In the genomic region with DNA sequence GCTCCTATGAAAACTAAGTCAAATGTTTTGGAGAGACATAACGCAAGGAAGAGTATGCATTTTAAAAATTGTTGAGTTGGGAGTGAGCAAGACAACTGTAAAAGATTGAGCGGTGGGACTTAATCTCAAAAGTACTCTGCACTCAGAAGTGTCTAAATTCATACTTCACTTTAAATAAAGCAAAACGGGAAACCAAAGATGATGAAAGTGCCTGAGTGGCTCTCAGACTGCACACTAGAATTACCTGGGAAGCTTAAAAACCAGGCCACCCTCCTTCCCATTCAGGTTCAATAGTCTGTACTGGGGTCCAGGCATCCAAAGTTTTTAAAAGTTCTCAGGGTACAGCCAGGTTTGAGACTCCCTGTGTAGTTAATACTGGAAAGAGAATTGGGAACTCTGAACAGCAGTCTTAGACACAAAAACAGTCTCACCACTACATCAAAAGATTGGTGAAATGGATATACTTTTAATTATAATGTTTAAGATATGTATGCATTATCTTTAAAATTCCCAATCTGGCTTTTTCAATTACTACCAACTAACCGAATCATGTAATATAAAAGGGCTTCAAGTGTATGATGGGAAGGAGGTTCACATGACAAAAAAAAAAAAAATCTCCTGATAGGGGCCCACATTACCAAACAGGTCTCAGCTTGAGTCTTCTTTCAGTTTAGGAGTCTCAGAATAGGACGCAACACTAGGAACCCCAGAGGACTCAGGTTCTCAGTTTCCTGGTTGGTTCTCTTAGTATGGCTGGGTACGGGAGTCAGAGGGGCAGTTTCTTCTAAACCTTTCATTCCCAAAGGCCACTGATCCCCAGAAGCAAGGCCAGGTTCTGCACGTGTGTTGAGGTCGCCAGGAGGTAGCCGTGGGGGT, we compare ENCODE assay signal across 8 cellular contexts. TPM values are rescaled to one million over a fixed set of nuclear protein-coding genes. Genes with fewer than 3 reads are reported as not detected.
DNase-seq lines count a peak whose midpoint lies in the region; ATAC-seq and TF ChIP-seq lines count a peak whose summit lies in the region.

No MANE protein-coding gene starts in this region.

- peak overlapping the region; percentile 86 for H3K4me3 Mint-ChIP-seq in activated T-helper 17 cell treated with anti-CD3 and anti-CD28 coated beads, Interleukin-2, amount 50 U/mL, for 72 hours

- CTCF ChIA-PET in HCT116 (lab: Charles Lee): interaction anchor here (1.4 to 4.7 kb wide), 3 partner anchors 16 to 216 kb away, joined by 3 to 27 read pairs (median 9); no protein-coding TSS in a partner anchor

- peaks cover 8% of the 10 kb centered on the region; the same call in 1 of the 2 replicates for H3K27me3 ChIP-seq in BE2C
- no peaks in the 10 kb centered on the region for H3K27me3 ChIP-seq in HCT116 (ENCODE audit: insufficient read depth, low read length)
- no peaks in the 10 kb centered on the region for H3K27me3 ChIP-seq in gastrocnemius medialis

- no peak for TF ChIP-seq RAD21 in HCT116 (IDR thresholded peaks at IDR 0.05; ENCODE audit: low read depth)

- RAD21 ChIA-PET in HCT116 (lab: Charles Lee; ENCODE audit: low non-redundant PET in 1 of 2, low total read pairs in 2 of 2, uncharacterized antibody in 2 of 2, unreplicated experiment in 2 of 2): no interaction called here

- H3K4me1 Mint-ChIP-seq in activated T-helper 17 cell treated with anti-CD3 and anti-CD28 coated beads, Interleukin-2, amount 50 U/mL, for 72 hours: no peaks in the 10 kb centered on the region

- intact Hi-C loops in HCT116 (cut with micrococcal nuclease): no loop called here
- intact Hi-C loops in left cardiac atrium (cut with DNase I): no loop called here
- intact Hi-C loops in gastrocnemius medialis (cut with DNase I; ENCODE audit: low total_unique reads): loop anchor here (5.0 to 10.0 kb wide), 3 partner anchors 103 to 360 kb away; a partner anchor contains a TSS

- BruUV-seq in HCT116 (replicated peaks; lab: Mats Ljungman, UMichigan): TSS peak; percentile 56

- peak overlapping the region; percentile 64 for H3K27ac ChIP-seq in HCT116 (ENCODE audit: low read depth, low read length)
- peak overlapping the region; percentile 98 to 100 (median 100) for H3K27ac ChIP-seq in gastrocnemius medialis

- H3K36me3 Mint-ChIP-seq in activated T-helper 17 cell treated with anti-CD3 and anti-CD28 coated beads, Interleukin-2, amount 50 U/mL, for 72 hours (ENCODE audit: low read depth): no peaks in the 10 kb centered on the region

- TF ChIP-seq POLR2A in HCT116 (IDR thresholded peaks at IDR 0.05; ENCODE audit: borderline replicate concordance, extremely low read depth, insufficient read depth, insufficient read length) (no peak), gastrocnemius medialis (IDR thresholded peaks at IDR 0.05) (no peak)

- H3K9me2 ChIP-seq in HCT116 (ENCODE audit: insufficient read depth): no peaks in the 10 kb centered on the region

- TF ChIP-seq CTCF in BE2C (IDR thresholded peaks at IDR 0.05; ENCODE audit: low read depth, low read length) (no peak), HCT116 (IDR thresholded peaks at IDR 0.05 in 2 of 3, conservative IDR thresholded peaks at IDR 0.05 in 1 of 3; ENCODE audit: borderline replicate concordance in 1 of 3, insufficient read depth in 1 of 3, low read depth in 2 of 3, low read length in 2 of 3) (no peak), gastrocnemius medialis (IDR thresholded peaks at IDR 0.05 in 4 of 5, conservative IDR thresholded peaks at IDR 0.05 in 1 of 5) (no peak)

- peak overlapping the region; percentile 85 for H3K27ac Mint-ChIP-seq in activated T-helper 17 cell treated with anti-CD3 and anti-CD28 coated beads, Interleukin-2, amount 50 U/mL, for 72 hours

- H3K4me3 ChIP-seq in BE2C (ENCODE audit: low read depth, low read length) (peak overlapping the region; percentile 86), HCT116 (replicated peaks in 1 of 2; ENCODE audit: low read depth in 1 of 2, low read length in 2 of 2) (peak overlapping the region; percentile 74 to 96), gastrocnemius medialis (peak overlapping the region; percentile 84 to 99 (median 94))

- H3K27me3 Mint-ChIP-seq in activated T-helper 17 cell treated with anti-CD3 and anti-CD28 coated beads, Interleukin-2, amount 50 U/mL, for 72 hours: no peaks in the 10 kb centered on the region

- H3K4me2 ChIP-seq in HCT116 (ENCODE audit: low read length): peak overlapping the region; percentile 92

- H3K79me2 ChIP-seq in HCT116 (ENCODE audit: insufficient read depth, low read length): peaks cover 20% of the 10 kb centered on the region

- in situ Hi-C loops in gastrocnemius medialis (cut with MboI; ENCODE audit: low sequenced_read_pairs in 4 of 4): loop anchor here (25.0 kb wide), 2 partner anchors 173 to 698 kb away; a partner anchor contains a TSS

- H2AFZ ChIP-seq in HCT116 (ENCODE audit: low read depth, low read length, poor library complexity, severe bottlenecking): no peak overlapping the region

- DNase-seq in BE2C (no peak), HCT116 (ENCODE audit: low read depth, low spot score) (no peak), left cardiac atrium (no peak), gastrocnemius medialis (peak in 1 of 2 donors; percentile 36), SKM-1 treated with dmso at 0.1 percent for 144 hours (lab: John Stamatoyannopoulos, UW; ENCODE audit: unreplicated experiment) (no peak)

- POLR2A ChIA-PET in HCT116 (lab: Charles Lee): interaction anchor here (1.3 kb wide), 1 partner anchor 36 kb away, joined by 6 read pairs; a partner anchor contains a TSS

- H3K9ac ChIP-seq in HCT116 (ENCODE audit: low read length): peak overlapping the region; percentile 96

- H3K36me3 ChIP-seq in BE2C: no peaks in the 10 kb centered on the region
- no peaks in the 10 kb centered on the region; a peak in 1 of 4 replicates for H3K36me3 ChIP-seq in HCT116 (ENCODE audit: control insufficient read depth in 1 of 2, insufficient read depth in 2 of 2, low read length in 2 of 2)
- H3K36me3 ChIP-seq in gastrocnemius medialis: no peaks in the 10 kb centered on the region

- no peaks in the 10 kb centered on the region for H4K20me1 ChIP-seq in HCT116 (ENCODE audit: insufficient read depth)

- ATAC-seq in HCT116 (no peak), left cardiac atrium (peak; percentile 2 to 7), gastrocnemius medialis (peak; percentile 13 to 20), GM19328 (IDR thresholded peaks at IDR 0.05; ENCODE audit: unreplicated experiment) (no peak), GM21619 (IDR thresholded peaks at IDR 0.05; ENCODE audit: unreplicated experiment) (no peak)
- no peak for ATAC-seq in activated T-helper 17 cell treated with anti-CD3 and anti-CD28 coated beads, Interleukin-2, amount 50 U/mL, for 72 hours (replicated peaks)

- no peaks in the 10 kb centered on the region for H3K9me3 Mint-ChIP-seq in activated T-helper 17 cell treated with anti-CD3 and anti-CD28 coated beads, Interleukin-2, amount 50 U/mL, for 72 hours

- H3K4me1 ChIP-seq in BE2C: no peaks in the 10 kb centered on the region; the same call in 1 of the 2 replicates
- H3K4me1 ChIP-seq in HCT116 (ENCODE audit: control insufficient read depth in 1 of 2, insufficient read depth in 2 of 2, low read length in 2 of 2): peaks cover 10 to 20% of the 10 kb centered on the region in 2 experiments
- H3K4me1 ChIP-seq in gastrocnemius medialis: peaks cover 20 to 25% of the 10 kb centered on the region in 2 donors

- H3K9me3 ChIP-seq in BE2C (no peaks in the 10 kb centered on the region), HCT116 (ENCODE audit: control insufficient read depth in 1 of 2, insufficient read depth in 1 of 2, low read depth in 1 of 2, low read length in 2 of 2) (no peaks in the 10 kb centered on the region), gastrocnemius medialis (no peaks in the 10 kb centered on the region)

TF ChIP-seq in HCT116, 20 proteins besides CTCF, POLR2A, EP300 and RAD21:
- TF ChIP-seq CBX3 (IDR thresholded peaks at IDR 0.05; ENCODE audit: low read depth): no peak
- TF ChIP-seq, protein P1, sequence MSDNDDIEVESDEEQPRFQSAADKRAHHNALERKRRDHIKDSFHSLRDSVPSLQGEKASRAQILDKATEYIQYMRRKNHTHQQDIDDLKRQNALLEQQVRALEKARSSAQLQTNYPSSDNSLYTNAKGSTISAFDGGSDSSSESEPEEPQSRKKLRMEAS (IDR thresholded peaks at IDR 0.05): peak; percentile 43; the same call in 1 of the 2 replicates

RNA-seq across cellular contexts. Expression of a gene that starts 1.0 kb away (rescaled TPM):
- polyA plus RNA-seq in BE2C (2012; ENCODE audit: insufficient read depth, insufficient read length, low read depth): 5.0 TPM
- total RNA-seq in HCT116 (2021; ENCODE audit: unreplicated experiment): 18.2 TPM
- polyA plus RNA-seq in HCT116 (2012): 12.5 and 15.7 TPM in 2 replicates
- total RNA-seq in activated T-helper 17 cell treated with anti-CD3 and anti-CD28 coated beads, Interleukin-2, amount 50 U/mL, for 72 hours: 10 to 100 TPM in 1 of 2 donors, 1 to 10 TPM in 1; 8.4 to 10.3 TPM
- total RNA-seq in left cardiac atrium: 1 to 10 TPM; 8.3 to 8.5 TPM
- 1 to 10 TPM; 7.8 to 10.0 (median 8.4) TPM for total RNA-seq in gastrocnemius medialis

RNA-seq across cellular contexts. Expression of a gene that starts 17.8 kb away (rescaled TPM):
- 4.4 TPM for polyA plus RNA-seq in BE2C (2012; ENCODE audit: insufficient read depth, insufficient read length, low read depth)
- 5.6 TPM for total RNA-seq in HCT116 (2021; ENCODE audit: unreplicated experiment)
- polyA plus RNA-seq in HCT116 (2012): 2.6 and 4.2 TPM in 2 replicates
- total RNA-seq in activated T-helper 17 cell treated with anti-CD3 and anti-CD28 coated beads, Interleukin-2, amount 50 U/mL, for 72 hours: 10 to 100 TPM; 21.1 to 68.8 TPM
- 1 to 10 TPM; 8.0 to 8.3 TPM for total RNA-seq in left cardiac atrium
- total RNA-seq in gastrocnemius medialis: 1 to 10 TPM; 5.9 to 7.9 (median 6.7) TPM

RNA-seq across cellular contexts. Expression of a gene that starts 21.7 kb away (rescaled TPM):
- polyA plus RNA-seq in BE2C (2012; ENCODE audit: insufficient read depth, insufficient read length, low read depth): 46.8 TPM
- 25.5 TPM for total RNA-seq in HCT116 (2021; ENCODE audit: unreplicated experiment)
- 32.9 and 34.4 TPM in 2 replicates for polyA plus RNA-seq in HCT116 (2012)
- 1 to 10 TPM; 1.2 to 2.9 TPM for total RNA-seq in activated T-helper 17 cell treated with anti-CD3 and anti-CD28 coated beads, Interleukin-2, amount 50 U/mL, for 72 hours
- 10 to 100 TPM; 46.7 to 47.7 TPM for total RNA-seq in left cardiac atrium
- 10 to 100 TPM; 13.4 to 24.9 (median 23.8) TPM for total RNA-seq in gastrocnemius medialis

RNA-seq across cellular contexts. Expression of a gene that starts 36.4 kb away (rescaled TPM):
- polyA plus RNA-seq in BE2C (2012; ENCODE audit: insufficient read depth, insufficient read length, low read depth): 156 TPM
- 184 TPM for total RNA-seq in HCT116 (2021; ENCODE audit: unreplicated experiment)
- polyA plus RNA-seq in HCT116 (2012): 131 and 143 TPM in 2 replicates
- 100 to 1,000 TPM; 163 to 239 TPM for total RNA-seq in activated T-helper 17 cell treated with anti-CD3 and anti-CD28 coated beads, Interleukin-2, amount 50 U/mL, for 72 hours
- 10 to 100 TPM; 74.4 to 94.1 TPM for total RNA-seq in left cardiac atrium
- 10 to 100 TPM; 15.7 to 32.8 (median 26.6) TPM for total RNA-seq in gastrocnemius medialis

RNA-seq across cellular contexts. Expression of a gene that starts 47.2 kb away (rescaled TPM):
- polyA plus RNA-seq in BE2C (2012; ENCODE audit: insufficient read depth, insufficient read length, low read depth): not detected
- total RNA-seq in HCT116 (2021; ENCODE audit: unreplicated experiment) (not detected), left cardiac atrium (not detected), gastrocnemius medialis (not detected)
- polyA plus RNA-seq in HCT116 (2012): not detected in 2 replicates
- not detected for total RNA-seq in activated T-helper 17 cell treated with anti-CD3 and anti-CD28 coated beads, Interleukin-2, amount 50 U/mL, for 72 hours

Comparison
In these comparisons a context has a peak if more than half of its experiments do, and no peak if none do; other contexts are left out.
1. ATAC-seq: peak in left cardiac atrium (2 of 2) and gastrocnemius medialis (2 of 2); none in HCT116 (single experiment), activated T-helper 17 cell treated with anti-CD3 and anti-CD28 coated beads, Interleukin-2, amount 50 U/mL, for 72 hours (single experiment), GM19328 (single experiment) and GM21619 (single experiment).
2. Peak in every context shown above with its lines, with median percentiles within 50 percentile points of each other: H3K4me3 ChIP-seq.